23 cellular contexts compared by ENCODE assay signal in the genomic region with DNA sequence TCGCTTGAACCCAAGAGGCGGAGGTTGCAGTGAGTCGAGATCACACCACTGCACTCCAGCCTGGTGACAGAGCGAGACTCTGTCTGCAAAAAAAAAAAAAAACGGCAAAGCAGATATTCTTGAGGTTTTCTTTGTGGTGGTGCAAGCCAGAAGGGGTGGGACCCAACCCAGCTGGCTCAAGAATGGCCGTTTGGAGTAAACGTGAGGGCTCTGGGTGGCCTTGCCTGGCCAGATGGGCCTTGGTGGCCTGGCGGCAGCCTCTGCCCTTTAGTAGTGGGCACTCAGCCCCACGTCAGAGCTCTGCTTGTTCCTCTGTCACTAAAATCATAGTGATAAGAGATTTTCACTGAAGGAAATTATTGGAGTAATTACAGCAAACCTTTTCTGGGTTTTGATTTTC. TPM values are rescaled to one million over a fixed set of nuclear protein-coding genes. Genes with fewer than 3 reads are reported as not detected.
DNase-seq lines count a peak whose midpoint lies in the region; ATAC-seq and TF ChIP-seq lines count a peak whose summit lies in the region.
"Had no signal": no experiment of that assay in that cellular context is flagged by ENCODE, and none has a peak within 500 bp of the region (broad histone marks: within the 10 kb centered on the region; RNA-seq: fewer than 3 reads in every experiment).

No MANE protein-coding gene starts in this region.

- no peaks in the 10 kb centered on the region for H3K9me3 Mint-ChIP-seq in endodermal cell
- H3K9me3 Mint-ChIP-seq in naive thymus-derived CD4-positive, alpha-beta T cell: no peaks in the 10 kb centered on the region
- H3K9me3 Mint-ChIP-seq: CD8-positive, alpha-beta memory T cell had no signal

- no peak for TF ChIP-seq CTCF in left ventricle myocardium inferior (IDR thresholded peaks at IDR 0.05; ENCODE audit: borderline replicate concordance)
- TF ChIP-seq CTCF in endodermal cell (conservative IDR thresholded peaks at IDR 0.05): no peak
- TF ChIP-seq CTCF in GM10266 (IDR thresholded peaks at IDR 0.05; ENCODE audit: control insufficient read depth, insufficient read depth, low read depth, missing control alignments): no peak

- H3K27ac Mint-ChIP-seq in endodermal cell: no peak overlapping the region
- no peak overlapping the region for H3K27ac Mint-ChIP-seq in naive thymus-derived CD4-positive, alpha-beta T cell

- H3K36me3 ChIP-seq in left ventricle myocardium inferior (peaks cover 34% of the 10 kb centered on the region), endodermal cell (ENCODE audit: control insufficient read depth, insufficient read depth, low read length) (peaks cover 36% of the 10 kb centered on the region), aorta (ENCODE audit: control insufficient read depth in 1 of 2, insufficient read depth in 2 of 2, low read length in 1 of 2) (peaks cover 0 to 2% of the 10 kb centered on the region in 2 donors)
- H3K36me3 ChIP-seq in naive thymus-derived CD4-positive, alpha-beta T cell (ENCODE audit: control insufficient read depth in 2 of 3, insufficient read depth in 3 of 3, low read length in 3 of 3): peaks cover 0 to 12% (median 0%) of the 10 kb centered on the region in 3 experiments

- no peaks in the 10 kb centered on the region for H3K9me3 ChIP-seq in left ventricle myocardium inferior (replicated peaks)
- no peaks in the 10 kb centered on the region for H3K9me3 ChIP-seq in endodermal cell (ENCODE audit: control insufficient read depth, low read length)
- no peaks in the 10 kb centered on the region for H3K9me3 ChIP-seq in aorta (ENCODE audit: control insufficient read depth, low read length)
- H3K9me3 ChIP-seq in naive thymus-derived CD4-positive, alpha-beta T cell (ENCODE audit: control insufficient read depth in 2 of 3, low read length in 3 of 3): no peaks in the 10 kb centered on the region
- H3K9me3 ChIP-seq: MG63 had no signal

- intact Hi-C loops in Right ventricle myocardium superior (cut with DNase I): no loop called here
- intact Hi-C loops in left ventricle myocardium inferior (cut with micrococcal nuclease): no loop called here
- intact Hi-C loops in aorta (cut with DNase I): no loop called here
- intact Hi-C loops in naive thymus-derived CD4-positive, alpha-beta T cell (cut with micrococcal nuclease): no loop called here

- no peak overlapping the region for H3K9ac ChIP-seq in endodermal cell (ENCODE audit: extremely low read depth, low read length, poor library complexity, severe bottlenecking)

- H3K27me3 Mint-ChIP-seq in endodermal cell (ENCODE audit: insufficient read depth): no peaks in the 10 kb centered on the region
- H3K27me3 Mint-ChIP-seq in naive thymus-derived CD4-positive, alpha-beta T cell: no peaks in the 10 kb centered on the region
- H3K27me3 Mint-ChIP-seq: CD8-positive, alpha-beta memory T cell had no signal

- H3K27me3 ChIP-seq in left ventricle myocardium inferior (ENCODE audit: low read depth): no peaks in the 10 kb centered on the region
- no peaks in the 10 kb centered on the region for H3K27me3 ChIP-seq in endodermal cell (ENCODE audit: control insufficient read depth, insufficient read depth, low read length, poor library complexity, severe bottlenecking)
- H3K27me3 ChIP-seq in aorta (ENCODE audit: control insufficient read depth in 1 of 2, insufficient read depth in 2 of 2, low read length in 1 of 2): no peaks in the 10 kb centered on the region
- no peaks in the 10 kb centered on the region for H3K27me3 ChIP-seq in naive thymus-derived CD4-positive, alpha-beta T cell (ENCODE audit: control insufficient read depth in 2 of 2, insufficient read depth in 2 of 2, low read length in 2 of 2)
- H3K27me3 ChIP-seq: MG63 had no signal

- no peaks in the 10 kb centered on the region for H3K4me1 Mint-ChIP-seq in endodermal cell
- no peaks in the 10 kb centered on the region for H3K4me1 Mint-ChIP-seq in naive thymus-derived CD4-positive, alpha-beta T cell
- H3K4me1 Mint-ChIP-seq: CD8-positive, alpha-beta memory T cell had no signal

- H3K4me3 ChIP-seq in left ventricle myocardium inferior: no peak overlapping the region
- no peak overlapping the region for H3K4me3 ChIP-seq in endodermal cell (ENCODE audit: low read length)
- H3K4me3 ChIP-seq in aorta (ENCODE audit: low read length in 2 of 2): no peak overlapping the region
- H3K4me3 ChIP-seq in naive thymus-derived CD4-positive, alpha-beta T cell (ENCODE audit: low read length): no peak overlapping the region
- H3K4me3 ChIP-seq: K562, MG63 had no signal

- no peak overlapping the region for H3K27ac ChIP-seq in left ventricle myocardium inferior (replicated peaks)
- H3K27ac ChIP-seq in endodermal cell (ENCODE audit: low read depth, low read length): peak overlapping the region; percentile 53
- H3K27ac ChIP-seq in aorta (ENCODE audit: low read depth in 1 of 2, low read length in 2 of 2): no peak overlapping the region
- no peak overlapping the region for H3K27ac ChIP-seq in naive thymus-derived CD4-positive, alpha-beta T cell (ENCODE audit: low read depth, low read length)
- H3K27ac ChIP-seq: C4-2B, HL-60 had no signal

- H3K4me3 Mint-ChIP-seq in endodermal cell: no peak overlapping the region
- H3K4me3 Mint-ChIP-seq in naive thymus-derived CD4-positive, alpha-beta T cell: no peak overlapping the region
- H3K4me3 Mint-ChIP-seq: CD8-positive, alpha-beta memory T cell had no signal

- H3K36me3 Mint-ChIP-seq in endodermal cell (ENCODE audit: low read depth): peaks cover 41% of the 10 kb centered on the region
- peaks cover 0 to 38% (median 23%) of the 10 kb centered on the region in 5 donors for H3K36me3 Mint-ChIP-seq in naive thymus-derived CD4-positive, alpha-beta T cell

- 89 to 95% methylated on average over 5 to 9 of the region's 9 CpGs for WGBS in endodermal cell (ENCODE audit: insufficient coverage in 1 of 2, insufficient read length in 1 of 2), 2 experiments
- WGBS in aorta, 2 donors: 63 to 70% methylated on average over 9 of the region's 9 CpGs

- H3K4me1 ChIP-seq in left ventricle myocardium inferior (no peaks in the 10 kb centered on the region), endodermal cell (ENCODE audit: control insufficient read depth, insufficient read depth, low read length) (no peaks in the 10 kb centered on the region), aorta (ENCODE audit: control insufficient read depth in 1 of 2, insufficient read depth in 2 of 2, low read length in 2 of 2) (no peaks in the 10 kb centered on the region)
- no peaks in the 10 kb centered on the region for H3K4me1 ChIP-seq in naive thymus-derived CD4-positive, alpha-beta T cell (ENCODE audit: control insufficient read depth in 2 of 2, insufficient read depth in 2 of 2, low read length in 2 of 2)

- ATAC-seq in Right ventricle myocardium superior (ENCODE audit: poor library complexity): peak; percentile 25
- ATAC-seq in aorta (ENCODE audit: low FRiP score): no peak
- no peak for ATAC-seq in naive thymus-derived CD4-positive, alpha-beta T cell
- ATAC-seq: HepG2 had no signal

- DNase-seq in Right ventricle myocardium superior: no peak
- no peak for DNase-seq in left ventricle myocardium inferior
- DNase-seq in endodermal cell: no peak
- DNase-seq in myocyte (ENCODE audit: low read depth): peak; percentile 24
- DNase-seq in aorta: peak; percentile 48 to 63
- no peak for DNase-seq in GM10266 (ENCODE audit: extremely low spot score)
- DNase-seq in naive thymus-derived CD4-positive, alpha-beta T cell: no peak
- no peak for DNase-seq in central memory CD4-positive, alpha-beta T cell
- DNase-seq: CD8-positive, alpha-beta memory T cell; GF-D8; H7; MG63; NCI-H1092; NCI-H1436; NCI-H187 treated with DMSO at 0.1 percent for 48 hours; NCI-H2107; NCI-H446 treated with DMSO at 0.1 percent for 48 hours; NCI-H526 treated with DMSO at 0.1 percent for 48 hours; SIG-M5 had no signal

- CTCF ChIA-PET in naive thymus-derived CD4-positive, alpha-beta T cell (lab: Charles Lee): interaction anchor here (1.8 kb wide), 1 partner anchor 14 kb away, joined by 4 read pairs; no protein-coding TSS in a partner anchor

- POLR2A ChIA-PET in naive thymus-derived CD4-positive, alpha-beta T cell (lab: Charles Lee): no interaction called here

RNA-seq across cellular contexts. Expression of a gene that starts 50.5 kb away (rescaled TPM):
- total RNA-seq in Right ventricle myocardium superior: 32.9 TPM
- 34.5 TPM for total RNA-seq in left ventricle myocardium inferior
- 100 to 1,000 TPM; 182 to 194 TPM for total RNA-seq in endodermal cell
- 157 TPM for polyA plus RNA-seq in endodermal cell (2013, experiment 1 of 2)
- 142 TPM for polyA plus RNA-seq in endodermal cell (2013, experiment 2 of 2)
- 83.4 and 141 TPM in 2 replicates for total RNA-seq in myocyte
- polyA plus RNA-seq in myocyte (2012): 181 TPM
- total RNA-seq in aorta: 100 to 1,000 TPM; 127 to 128 TPM
- 100 to 1,000 TPM in 1 of 2 donors, 10 to 100 TPM in 1; 94.9 to 142 TPM for polyA plus RNA-seq in aorta
- total RNA-seq in naive thymus-derived CD4-positive, alpha-beta T cell: 100 to 1,000 TPM in 1 of 5 experiments, 10 to 100 TPM in 4; 24.2 to 104 (median 33.9) TPM
- polyA plus RNA-seq in naive thymus-derived CD4-positive, alpha-beta T cell: 10 to 100 TPM; 72.2 to 81.5 TPM

Comparison
In these comparisons a context has a peak if more than half of its experiments do, and no peak if none do; other contexts are left out.
1. DNase-seq: peak in myocyte (single experiment) and aorta (2 of 2); none in Right ventricle myocardium superior (single experiment), left ventricle myocardium inferior (single experiment), endodermal cell (single experiment), GM10266 (single experiment), naive thymus-derived CD4-positive, alpha-beta T cell (0 of 9) and central memory CD4-positive, alpha-beta T cell (single experiment).